1 cellular context compared by ENCODE assay signal in the genomic region with DNA sequence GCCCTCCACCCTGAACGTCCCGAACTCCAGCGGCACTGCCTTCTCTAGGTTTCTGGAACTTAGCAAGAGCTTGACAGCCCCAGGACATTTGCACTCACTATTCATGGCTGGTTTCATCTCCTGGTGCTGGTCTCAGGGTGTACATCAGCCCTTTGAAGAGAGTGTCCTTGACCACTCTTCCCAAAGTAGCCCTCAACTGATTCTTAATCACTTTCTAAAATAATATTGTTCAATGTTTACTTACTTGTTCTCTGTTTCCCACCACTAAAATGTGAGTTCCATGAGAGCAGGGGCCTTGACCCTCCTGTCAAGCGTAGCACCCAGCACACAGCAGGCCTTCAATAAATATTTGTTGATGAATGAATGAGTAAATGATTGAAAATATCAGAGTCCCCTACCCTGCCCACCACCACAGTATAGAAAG.
A peak's percentile ranks its signal among the peaks of the same experiment; 100 is the strongest.
TF ChIP-seq lines count a peak whose summit lies in the region.

No MANE protein-coding gene starts in this region.

TF ChIP-seq in HEK293, 187 proteins besides CTCF, POLR2A, EP300 and RAD21 (continued from another document):
- TF ChIP-seq ZNF324 (tag by site-specific recombination; IDR thresholded peaks at IDR 0.05) (no peak), ZNF623 (tag by site-specific recombination; IDR thresholded peaks at IDR 0.05) (peak; percentile 82), ATF2 (tag by site-specific recombination; IDR thresholded peaks at IDR 0.05; ENCODE audit: low read depth) (no peak)
TF ChIP-seq in HEK293: peak in this region for 1.
